ENCODE assay signal across 14 cellular contexts in genomic region chr2:160583823-160584537, GRCh38.
A peak's percentile ranks its signal among the peaks of the same experiment; 100 is the strongest.
DNase-seq lines count a peak whose midpoint lies in the region; ATAC-seq and TF ChIP-seq lines count a peak whose summit lies in the region.
"Had no signal": no experiment of that assay in that cellular context is flagged by ENCODE, and none has a peak within 500 bp of the region (broad histone marks: within the 10 kb centered on the region; RNA-seq: fewer than 3 reads in every experiment).

No MANE protein-coding gene starts in this region.

- no peaks in the 10 kb centered on the region for H3F3A ChIP-seq in GM23338 (replicated peaks; ENCODE audit: low read depth)

- peak overlapping the region; percentile 6; the same call in 1 of the 2 replicates for H3K27ac ChIP-seq in GM23338 (ENCODE audit: low read depth)
- peak overlapping the region; percentile 52 to 58 for H3K27ac ChIP-seq in ascending aorta
- H3K27ac ChIP-seq in sigmoid colon = peak overlapping the region; percentile 13 to 76 (median 70)

- 93 to 94% methylated on average over 8 of the region's 8 CpGs for WGBS in sigmoid colon, 2 donors

- H3K4me3 ChIP-seq in GM23338 (no peak overlapping the region), ascending aorta (no peak overlapping the region), sigmoid colon (no peak overlapping the region)

- peak overlapping the region; percentile 34; the same call in 1 of the 2 replicates for H2AFZ ChIP-seq in GM23338

- H3K4me1 ChIP-seq in GM23338 (ENCODE audit: insufficient read depth) (peaks cover 21% of the 10 kb centered on the region), ascending aorta (peaks cover 9 to 16% of the 10 kb centered on the region in 2 donors), sigmoid colon (peaks cover 0 to 33% (median 27%) of the 10 kb centered on the region in 4 donors)
- H3K4me1 ChIP-seq: BE2C had no signal

- intact Hi-C loops in ascending aorta (cut with DNase I) = loop anchor here (5.0 kb wide), 1 partner anchor 87 kb away; no protein-coding TSS in a partner anchor
- intact Hi-C loops in sigmoid colon (cut with DNase I) = loop anchor here (5.0 to 10.0 kb wide), 2 partner anchors 92 to 159 kb away; partner anchors contain the start of gene RBMS1

- H3K36me3 ChIP-seq in GM23338 (ENCODE audit: insufficient read depth) (no peaks in the 10 kb centered on the region), ascending aorta (no peaks in the 10 kb centered on the region), sigmoid colon (no peaks in the 10 kb centered on the region)
- H3K36me3 ChIP-seq: BE2C had no signal

- H3K27ac Mint-ChIP-seq in GM23338 = peak overlapping the region; percentile 29
- H3K27ac Mint-ChIP-seq: stimulated activated effector memory CD8-positive, alpha-beta T cell treated with anti-CD3 and anti-CD28 coated beads, Interleukin-12 subunit alpha, Interleukin-12 subunit beta, amount 100 ng/mL, for 72 hours had no signal

- DNase-seq in GM23338 (ENCODE audit: low spot score) (peak; percentile 32), ascending aorta (ENCODE audit: low spot score in 2 of 2) (no peak), islet precursor cell (peak; percentile 70), sigmoid colon (no peak), NCI-H1105 treated with DMSO at 0.1 percent for 48 hours (lab: John Stamatoyannopoulos, UW) (no peak), NCI-H1417 treated with DMSO at 0.1 percent for 48 hours (lab: John Stamatoyannopoulos, UW) (no peak), NCI-H69 (lab: John Stamatoyannopoulos, UW) (no peak)
- DNase-seq: activated CD4-positive, alpha-beta T cell treated with anti-CD3 and anti-CD28 coated beads for 4 hours; BE2C; GOT3; SHP77 had no signal

- no peaks in the 10 kb centered on the region; the same call in 2 of the 3 replicates for H3K36me3 Mint-ChIP-seq in GM23338 (ENCODE audit: low read depth)
- H3K36me3 Mint-ChIP-seq: stimulated activated effector memory CD8-positive, alpha-beta T cell treated with anti-CD3 and anti-CD28 coated beads, Interleukin-12 subunit alpha, Interleukin-12 subunit beta, amount 100 ng/mL, for 72 hours had no signal

- H3K27me3 ChIP-seq in GM23338 (ENCODE audit: insufficient read depth) (no peaks in the 10 kb centered on the region), ascending aorta (no peaks in the 10 kb centered on the region), sigmoid colon (no peaks in the 10 kb centered on the region)
- H3K27me3 ChIP-seq: BE2C had no signal

- no peak for TF ChIP-seq EP300 in sigmoid colon (IDR thresholded peaks at IDR 0.05)

- H4K20me1 ChIP-seq in GM23338 (replicated peaks; ENCODE audit: insufficient read depth) = no peaks in the 10 kb centered on the region

- no peak for TF ChIP-seq POLR2A in sigmoid colon (IDR thresholded peaks at IDR 0.05)

- H3K27me3 Mint-ChIP-seq in GM23338 (ENCODE audit: insufficient read depth, low read depth, poor library complexity) = peaks cover 3% of the 10 kb centered on the region

- TF ChIP-seq CTCF in GM23338 (conservative IDR thresholded peaks at IDR 0.05; ENCODE audit: low read depth in 2 of 2) (no peak), ascending aorta (IDR thresholded peaks at IDR 0.05) (no peak), sigmoid colon (IDR thresholded peaks at IDR 0.05) (no peak)

- no peaks in the 10 kb centered on the region for H3K9me3 ChIP-seq in ascending aorta
- H3K9me3 ChIP-seq in sigmoid colon = no peaks in the 10 kb centered on the region
- H3K9me3 ChIP-seq: BE2C had no signal

- no peak overlapping the region for H3K4me3 Mint-ChIP-seq in GM23338
- H3K4me3 Mint-ChIP-seq: stimulated activated effector memory CD8-positive, alpha-beta T cell treated with anti-CD3 and anti-CD28 coated beads, Interleukin-12 subunit alpha, Interleukin-12 subunit beta, amount 100 ng/mL, for 72 hours had no signal

- H3K9me3 Mint-ChIP-seq in GM23338 = peaks cover 6% of the 10 kb centered on the region; the same call in 1 of the 3 replicates
- H3K9me3 Mint-ChIP-seq: stimulated activated effector memory CD8-positive, alpha-beta T cell treated with anti-CD3 and anti-CD28 coated beads, Interleukin-12 subunit alpha, Interleukin-12 subunit beta, amount 100 ng/mL, for 72 hours had no signal

- ATAC-seq in GM23338 = peak; percentile 27; the same call in 2 of the 3 replicates
- ATAC-seq in HG03135 (IDR thresholded peaks at IDR 0.05; ENCODE audit: unreplicated experiment) = no peak
- ATAC-seq: left lobe of liver; stimulated activated effector memory CD8-positive, alpha-beta T cell treated with anti-CD3 and anti-CD28 coated beads, Interleukin-12 subunit alpha, Interleukin-12 subunit beta, amount 100 ng/mL, for 72 hours had no signal

- 0 out of 2 replicates have a peak overlapping the region, but pooled peaks have one; percentile 3 for H3K4me2 ChIP-seq in GM23338

- peaks cover 37% of the 10 kb centered on the region for H3K4me1 Mint-ChIP-seq in GM23338
- H3K4me1 Mint-ChIP-seq: stimulated activated effector memory CD8-positive, alpha-beta T cell treated with anti-CD3 and anti-CD28 coated beads, Interleukin-12 subunit alpha, Interleukin-12 subunit beta, amount 100 ng/mL, for 72 hours had no signal

- H3K9me2 ChIP-seq in GM23338 (ENCODE audit: insufficient read depth) = peaks cover 4% of the 10 kb centered on the region; the same call in 1 of the 2 replicates

- H3K79me2 ChIP-seq in GM23338 (replicated peaks; ENCODE audit: insufficient read depth) = no peaks in the 10 kb centered on the region

TF ChIP-seq in GM23338, 12 proteins besides CTCF, POLR2A, EP300 and RAD21 (continues in another document):
- TF ChIP-seq EZH2 (IDR thresholded peaks at IDR 0.05; ENCODE audit: low read depth, unreplicated experiment) (no peak), REST (IDR thresholded peaks at IDR 0.05; ENCODE audit: unreplicated experiment) (no peak)

Comparison
In these comparisons a context has a peak if more than half of its experiments do, and no peak if none do; other contexts are left out.
1. DNase-seq: peak in GM23338 (single experiment) and islet precursor cell (single experiment); none in ascending aorta (0 of 2), sigmoid colon (single experiment), NCI-H1105 treated with DMSO at 0.1 percent for 48 hours (single experiment), NCI-H1417 treated with DMSO at 0.1 percent for 48 hours (single experiment) and NCI-H69 (single experiment).
2. H3K27ac ChIP-seq: peak in every context shown above with its lines; median percentile 70 in sigmoid colon; 55 in ascending aorta; 6 in GM23338.